8 cellular contexts compared by ENCODE assay signal in genomic region chr6:123803456-123803861, GRCh38. TPM values are rescaled to one million over a fixed set of nuclear protein-coding genes. Genes with fewer than 3 reads are reported as not detected.
DNase-seq lines count a peak whose midpoint lies in the region; ATAC-seq and TF ChIP-seq lines count a peak whose summit lies in the region.

No MANE protein-coding gene starts in this region.

- H3K27me3 ChIP-seq in A673 (replicated peaks; ENCODE audit: insufficient read depth, low read depth, low read length, poor library complexity) (peaks cover 47% of the 10 kb centered on the region), adrenal gland (peaks cover 31% of the 10 kb centered on the region)

- no peak for TF ChIP-seq POLR2A in adrenal gland (IDR thresholded peaks at IDR 0.05)

- CTCF ChIA-PET in A673 (lab: Charles Lee): interaction anchor here (1.9 to 2.1 kb wide), 2 partner anchors 992 to 996 kb away, joined by 6 to 12 read pairs; no protein-coding TSS in a partner anchor

- WGBS in adrenal gland, 4 donors: 1 to 2% methylated on average over 37 to 62 of the region's 62 CpGs; no CpG with 5 or more reads in 2 of the 4 donors

- intact Hi-C loops in A673 (cut with micrococcal nuclease; ENCODE audit: unreplicated experiment) (loop anchor here (2.0 to 10.0 kb wide), 5 partner anchors 389 to 1051 kb away; no protein-coding TSS in a partner anchor), adrenal gland (cut with DNase I) (no loop called here), posterior vena cava (cut with DNase I) (loop anchor here in 1 of 2 donors (10.0 kb wide), 1 partner anchor 1051 kb away; no protein-coding TSS in a partner anchor)

- peak overlapping the region in 9 of 10 donors; percentile 10 to 77 (median 61) for H3K4me3 Mint-ChIP-seq in naive thymus-derived CD8-positive, alpha-beta T cell

- H3K27ac Mint-ChIP-seq in naive thymus-derived CD8-positive, alpha-beta T cell: no peak overlapping the region

- TF ChIP-seq CTCF in A673 (conservative IDR thresholded peaks at IDR 0.05; ENCODE audit: low read depth, low read length) (no peak), coronary artery (IDR thresholded peaks at IDR 0.05) (no peak), adrenal gland (IDR thresholded peaks at IDR 0.05) (no peak)

- H3K4me1 ChIP-seq in A673 (ENCODE audit: insufficient read depth, low read length, poor library complexity, severe bottlenecking): peaks cover 7% of the 10 kb centered on the region
- peaks cover 8 to 11% of the 10 kb centered on the region in 2 donors for H3K4me1 ChIP-seq in adrenal gland (replicated peaks in 1 of 2)

- peak; percentile 26 for ATAC-seq in GM19351 (IDR thresholded peaks at IDR 0.05; ENCODE audit: unreplicated experiment)
- peak; percentile 26 for ATAC-seq in HG03442 (IDR thresholded peaks at IDR 0.05; ENCODE audit: unreplicated experiment)
- no peak for ATAC-seq in naive thymus-derived CD8-positive, alpha-beta T cell

- H3K27ac ChIP-seq in A673 (ENCODE audit: low read depth, low read length, poor library complexity, severe bottlenecking) (no peak overlapping the region), coronary artery (no peak overlapping the region), adrenal gland (no peak overlapping the region)

- no peaks in the 10 kb centered on the region for H3K9me3 Mint-ChIP-seq in naive thymus-derived CD8-positive, alpha-beta T cell

- POLR2A ChIA-PET in A673 (lab: Charles Lee; ENCODE audit: low non-redundant PET): no interaction called here
- POLR2A ChIA-PET in naive thymus-derived CD8-positive, alpha-beta T cell (lab: Charles Lee): no interaction called here

- H3K9me3 ChIP-seq in A673 (ENCODE audit: low read depth, low read length, poor library complexity, severe bottlenecking) (no peaks in the 10 kb centered on the region), adrenal gland (replicated peaks in 1 of 3) (no peaks in the 10 kb centered on the region)

- peaks cover 3 to 16% (median 13%) of the 10 kb centered on the region in 4 donors for H3K4me1 Mint-ChIP-seq in naive thymus-derived CD8-positive, alpha-beta T cell

- no TSS peak for BruUV-seq in A673 (replicated peaks; lab: Mats Ljungman, UMichigan)

- peaks cover 0 to 2% (median 0%) of the 10 kb centered on the region in 3 donors for H3K36me3 Mint-ChIP-seq in naive thymus-derived CD8-positive, alpha-beta T cell

- H3K27me3 Mint-ChIP-seq in naive thymus-derived CD8-positive, alpha-beta T cell: peaks cover 23 to 43% (median 32%) of the 10 kb centered on the region in 5 donors

- H3K4me3 ChIP-seq in A673 (ENCODE audit: low read depth, low read length, poor library complexity, severe bottlenecking): peak overlapping the region; percentile 66
- peak overlapping the region; percentile 70 for H3K4me3 ChIP-seq in coronary artery
- H3K4me3 ChIP-seq in adrenal gland: peak overlapping the region in 1 of 4 donors; percentile 60

- H3K36me3 ChIP-seq in A673 (ENCODE audit: insufficient read depth, low read length, poor library complexity, severe bottlenecking) (no peaks in the 10 kb centered on the region), adrenal gland (replicated peaks in 1 of 2) (no peaks in the 10 kb centered on the region)

- no peak for DNase-seq in A673 (ENCODE audit: low spot score)
- no peak for DNase-seq in coronary artery (ENCODE audit: low spot score)
- no peak for DNase-seq in naive thymus-derived CD8-positive, alpha-beta T cell
- DNase-seq in effector CD4-positive, alpha-beta T cell: no peak
- no peak for DNase-seq in adrenal gland
- no peak for DNase-seq in posterior vena cava (ENCODE audit: low spot score)

RNA-seq across cellular contexts. Expression of gene NKAIN2, which starts 0.2 kb away (rescaled TPM):
- total RNA-seq in A673 (2021) (1.2 and 2.2 TPM in 2 replicates), adrenal gland (under 1 TPM in 5 of 8 donors, not detected in 3; under 0.01 to 0.61 (median 0.19) TPM), posterior vena cava (under 1 TPM; 0.23 to 0.81 TPM)
- total RNA-seq in naive thymus-derived CD8-positive, alpha-beta T cell: not detected
- not detected for polyA plus RNA-seq in naive thymus-derived CD8-positive, alpha-beta T cell
- under 1 TPM; 0.24 to 0.32 (median 0.29) TPM for polyA plus RNA-seq in adrenal gland

Comparison
In these comparisons a context has a peak if more than half of its experiments do, and no peak if none do; other contexts are left out.
1. ATAC-seq: peak in GM19351 (single experiment) and HG03442 (single experiment); none in naive thymus-derived CD8-positive, alpha-beta T cell (0 of 2).